In genomic region chr3:107630779-107631178, GRCh38 we compare ENCODE assay signal across 16 cellular contexts.
DNase-seq lines count a peak whose midpoint lies in the region; ATAC-seq and TF ChIP-seq lines count a peak whose summit lies in the region.
"Had no signal": no experiment of that assay in that cellular context is flagged by ENCODE, and none has a peak within 500 bp of the region (broad histone marks: within the 10 kb centered on the region; RNA-seq: fewer than 3 reads in every experiment).

No MANE protein-coding gene starts in this region.

- H3K27ac ChIP-seq in RWPE2 (ENCODE audit: poor library complexity, severe bottlenecking) (no peak overlapping the region), dorsolateral prefrontal cortex (no peak overlapping the region)
- H3K27ac ChIP-seq: parathyroid adenoma had no signal

- no peaks in the 10 kb centered on the region for H3K9me3 Mint-ChIP-seq in CD14-positive monocyte

- ATAC-seq in RWPE2 (ENCODE audit: low read depth) = peak; percentile 50; the same call in 2 of the 3 replicates
- ATAC-seq: left lobe of liver, Panc1 had no signal

- H3K9me3 ChIP-seq in RWPE2 (ENCODE audit: severe bottlenecking) = no peaks in the 10 kb centered on the region

- peak overlapping the region in 1 of 2 donors; percentile 37 for H3K4me3 Mint-ChIP-seq in CD14-positive monocyte

- H3K4me1 ChIP-seq in RWPE2 (ENCODE audit: insufficient read depth, poor library complexity, severe bottlenecking) = no peaks in the 10 kb centered on the region

- no peaks in the 10 kb centered on the region; the same call in 1 of the 2 replicates for H3K36me3 ChIP-seq in RWPE2 (ENCODE audit: low read depth)

- no peaks in the 10 kb centered on the region for H3K27me3 Mint-ChIP-seq in CD14-positive monocyte (ENCODE audit: low read depth in 3 of 3)

- intact Hi-C loops in CD14-positive monocyte (cut with micrococcal nuclease) = no loop called here
- intact Hi-C loops in dorsolateral prefrontal cortex (cut with DNase I) = no loop called here

- no peak for DNase-seq in CD14-positive monocyte (ENCODE audit: low spot score)
- DNase-seq in ELR (ENCODE audit: low read depth) = peak; percentile 34
- DNase-seq in RWPE2 (ENCODE audit: low spot score) = no peak
- DNase-seq in iris pigment epithelial cell (ENCODE audit: low read depth) = peak; percentile 23
- no peak for DNase-seq in DMS114 treated with DMSO at 0.1 percent for 48 hours (lab: John Stamatoyannopoulos, UW; ENCODE audit: unreplicated experiment)
- DNase-seq in dorsolateral prefrontal cortex = no peak
- DNase-seq in globus pallidus (ENCODE audit: low spot score) = no peak
- DNase-seq: amniotic stem cell; NCI-H2029; NCI-H510A treated with DMSO at 0.1 percent for 48 hours; stimulated activated CD4-positive, alpha-beta T cell treated with anti-CD3 and anti-CD28 coated beads, Interleukin-4, amount 100 ng/mL, for 24 hours; stimulated activated CD8-positive, alpha-beta memory T cell treated with anti-CD3 and anti-CD28 coated beads, Interleukin-4, amount 100 ng/mL, for 48 hours; T-helper 1 cell had no signal

- TF ChIP-seq CTCF in CD14-positive monocyte (IDR thresholded peaks at IDR 0.05) (no peak), RWPE2 (IDR thresholded peaks at IDR 0.05; ENCODE audit: poor library complexity, severe bottlenecking) (no peak), dorsolateral prefrontal cortex (IDR thresholded peaks at IDR 0.05 in 54 of 56, conservative IDR thresholded peaks at IDR 0.05 in 2 of 56; ENCODE audit: low read depth in 1 of 56, partially characterized antibody in 56 of 56) (no peak)

- peaks cover 55% of the 10 kb centered on the region for H3K4me1 Mint-ChIP-seq in CD14-positive monocyte

- peak overlapping the region; percentile 17 to 78 (median 71) for H3K27ac Mint-ChIP-seq in CD14-positive monocyte

- H3K27me3 ChIP-seq in RWPE2 (ENCODE audit: insufficient read depth, poor library complexity, severe bottlenecking) (no peaks in the 10 kb centered on the region), dorsolateral prefrontal cortex (no peaks in the 10 kb centered on the region)

- H3K4me3 ChIP-seq in RWPE2 (ENCODE audit: severe bottlenecking) (no peak overlapping the region), dorsolateral prefrontal cortex (no peak overlapping the region)

- H3K36me3 Mint-ChIP-seq in CD14-positive monocyte = no peaks in the 10 kb centered on the region

Comparison
In these comparisons a context has a peak if more than half of its experiments do, and no peak if none do; other contexts are left out.
1. DNase-seq: peak in ELR (single experiment) and iris pigment epithelial cell (single experiment); none in CD14-positive monocyte (single experiment), RWPE2 (single experiment), DMS114 treated with DMSO at 0.1 percent for 48 hours (single experiment), dorsolateral prefrontal cortex (0 of 10) and globus pallidus (single experiment).